ENCODE assay signal across 8 cellular contexts in genomic region chr4:82429728-82430192, GRCh38. TPM values are rescaled to one million over a fixed set of nuclear protein-coding genes. Genes with fewer than 3 reads are reported as not detected.
DNase-seq lines count a peak whose midpoint lies in the region; ATAC-seq, FAIRE-seq and TF ChIP-seq lines count a peak whose summit lies in the region.

No MANE protein-coding gene starts in this region.

- no TSS peak for BruUV-seq in PC-9 (replicated peaks; lab: Mats Ljungman, UMichigan)

- CTCF ChIA-PET in PC-9 (lab: Charles Lee), result interaction anchor here (0.9 kb wide), 1 partner anchor 35 kb away, joined by 3 read pairs; no protein-coding TSS in a partner anchor

- H3K36me3 ChIP-seq in PC-9 (ENCODE audit: low read depth), result peaks cover 38% of the 10 kb centered on the region
- peaks cover 14% of the 10 kb centered on the region for H3K36me3 ChIP-seq in mucosa of stomach (ENCODE audit: control insufficient read depth, insufficient read depth, low read length)

- peak overlapping the region; percentile 90 for H3K4me2 ChIP-seq in PC-9

- no peak for DNase-seq in HFF-Myc (ENCODE audit: extremely low read depth, low read depth)
- no peak for DNase-seq in PC-9
- DNase-seq in dorsolateral prefrontal cortex, result peak in 2 of 10 donors; percentile 39 to 49
- DNase-seq in cortex of kidney (lab: John Stamatoyannopoulos, UW), result no peak
- no peak for DNase-seq in D721Med (ENCODE audit: insufficient read length, low spot score)

- peaks cover 40% of the 10 kb centered on the region for H3F3A ChIP-seq in PC-9 (ENCODE audit: insufficient read depth, low read depth)

- H4K20me1 ChIP-seq in PC-9 (ENCODE audit: insufficient read depth), result peaks cover 48% of the 10 kb centered on the region

- H3K9ac ChIP-seq in mucosa of stomach (ENCODE audit: low read length), result peak overlapping the region; percentile 95

- TF ChIP-seq CTCF in GM12875 (IDR thresholded peaks at IDR 0.05; ENCODE audit: borderline replicate concordance, insufficient read depth, low read depth, low read length), result no peak
- no peak for TF ChIP-seq CTCF in HFF-Myc (IDR thresholded peaks at IDR 0.05; ENCODE audit: low read depth, low read length, missing control alignments)
- TF ChIP-seq CTCF in PC-9 (conservative IDR thresholded peaks at IDR 0.05), result no peak; the same call in 1 of the 2 replicates
- peak in 13 of 56 donors; percentile 0 to 43 (median 13) for TF ChIP-seq CTCF in dorsolateral prefrontal cortex (IDR thresholded peaks at IDR 0.05 in 54 of 56, conservative IDR thresholded peaks at IDR 0.05 in 2 of 56; ENCODE audit: low read depth in 1 of 56, partially characterized antibody in 56 of 56)
- TF ChIP-seq CTCF in D721Med (IDR thresholded peaks at IDR 0.05; ENCODE audit: insufficient read depth, missing control alignments), result no peak

- H3K9me3 ChIP-seq in PC-9 (ENCODE audit: insufficient read depth, low read depth) (no peaks in the 10 kb centered on the region), mucosa of stomach (ENCODE audit: control insufficient read depth, low read length) (no peaks in the 10 kb centered on the region)

- POLR2A ChIA-PET in PC-9 (lab: Charles Lee; ENCODE audit: unreplicated experiment), result interaction anchor here (0.6 kb wide), 1 partner anchor 56 kb away, joined by 50 read pairs; the partner anchor contains the start of gene HNRNPD

- no peaks in the 10 kb centered on the region for H3K27me3 ChIP-seq in PC-9 (ENCODE audit: insufficient read depth, low read depth)
- no peaks in the 10 kb centered on the region for H3K27me3 ChIP-seq in dorsolateral prefrontal cortex
- no peaks in the 10 kb centered on the region for H3K27me3 ChIP-seq in mucosa of stomach (ENCODE audit: control insufficient read depth, insufficient read depth, low read length)

- intact Hi-C loops in PC-9 (cut with micrococcal nuclease; ENCODE audit: unreplicated experiment), result loop anchor here (1.0 kb wide), 2 partner anchors 55 to 471 kb away; partner anchors contain the start of gene THAP9
- intact Hi-C loops in dorsolateral prefrontal cortex (cut with DNase I), result loop anchor here (1.0 to 5.0 kb wide), 4 partner anchors 55 to 583 kb away; no protein-coding TSS in a partner anchor

- peaks cover 41% of the 10 kb centered on the region for H3K4me1 ChIP-seq in PC-9 (replicated peaks; ENCODE audit: insufficient read depth)
- peaks cover 27% of the 10 kb centered on the region for H3K4me1 ChIP-seq in mucosa of stomach (ENCODE audit: control insufficient read depth, insufficient read depth, low read length)

- H3K79me2 ChIP-seq in PC-9 (ENCODE audit: low read depth), result peaks cover 86% of the 10 kb centered on the region

- H2AFZ ChIP-seq in PC-9, result peak overlapping the region; percentile 88

- no peak for FAIRE-seq in D721Med (lab: Jason Lieb, UNC)

- H3K27ac ChIP-seq in PC-9 (peak overlapping the region; percentile 87), dorsolateral prefrontal cortex (peak overlapping the region; percentile 90 to 100 (median 98))

- no peak for ATAC-seq in GM21447 (IDR thresholded peaks at IDR 0.05; ENCODE audit: unreplicated experiment)

- no peaks in the 10 kb centered on the region for H3K9me2 ChIP-seq in PC-9 (ENCODE audit: insufficient read depth)

- H3K4me3 ChIP-seq in GM12875 (ENCODE audit: low read depth, low read length) (peak overlapping the region; percentile 99), HFF-Myc (replicated peaks; ENCODE audit: low read depth, low read length) (peak overlapping the region; percentile 95), PC-9 (peak overlapping the region; percentile 97), dorsolateral prefrontal cortex (peak overlapping the region; percentile 62 to 98 (median 92)), mucosa of stomach (ENCODE audit: low read length) (peak overlapping the region; percentile 79)

RNA-seq across cellular contexts. Expression of gene HNRNPDL, which starts 0.5 kb away (rescaled TPM):
- total RNA-seq in PC-9 (2021), result 179 and 193 TPM in 2 replicates
- total RNA-seq in dorsolateral prefrontal cortex, result 100 to 1,000 TPM; 161 to 456 (median 285) TPM

RNA-seq across cellular contexts. Expression of gene ENOPH1, which starts 0.6 kb away (rescaled TPM):
- total RNA-seq in PC-9 (2021) (19.8 and 22.3 TPM in 2 replicates), dorsolateral prefrontal cortex (10 to 100 TPM; 35.3 to 86.8 (median 62.2) TPM)

RNA-seq across cellular contexts. Expression of gene HNRNPD, which starts 56.0 kb away (rescaled TPM):
- total RNA-seq in PC-9 (2021) (165 and 221 TPM in 2 replicates), dorsolateral prefrontal cortex (100 to 1,000 TPM in 115 of 120 experiments, 10 to 100 TPM in 5; 81.5 to 203 (median 140) TPM)
